10 cellular contexts compared by ENCODE assay signal in the genomic region with DNA sequence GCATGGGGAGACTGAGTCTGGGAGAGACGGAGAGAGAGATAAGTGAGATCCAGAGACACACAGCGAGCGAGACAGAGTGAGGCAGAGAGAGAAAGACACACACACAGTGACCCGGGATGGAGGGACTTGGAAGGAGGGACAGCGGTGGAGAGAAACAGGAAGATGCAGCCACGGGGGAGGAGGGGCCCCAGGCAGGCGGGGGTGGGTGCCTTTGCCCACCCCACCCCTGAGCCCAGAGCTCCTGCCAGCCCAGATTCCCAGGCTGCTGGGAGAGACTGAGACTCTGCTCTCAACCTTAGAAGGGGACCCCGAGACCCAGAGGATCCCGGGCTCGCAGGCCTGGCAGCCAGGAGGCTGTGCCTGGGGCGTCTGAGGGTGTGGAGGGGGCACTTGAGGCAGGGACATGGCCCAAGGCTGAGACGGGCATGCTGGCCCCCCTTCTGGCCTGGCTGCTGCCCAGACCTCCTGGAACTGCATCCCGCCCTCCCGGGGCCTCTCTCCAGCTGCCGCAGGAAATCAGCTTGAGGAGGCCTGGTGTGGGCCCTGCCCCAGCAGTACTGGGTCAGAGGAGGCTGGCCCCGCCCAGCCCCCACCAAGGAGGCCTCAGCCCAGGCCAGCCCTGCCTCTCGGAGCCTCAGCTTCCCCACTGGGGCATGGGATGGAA. TPM values are rescaled to one million over a fixed set of nuclear protein-coding genes. Genes with fewer than 3 reads are reported as not detected.
A peak's percentile ranks its signal among the peaks of the same experiment; 100 is the strongest.
DNase-seq lines count a peak whose midpoint lies in the region; ATAC-seq and TF ChIP-seq lines count a peak whose summit lies in the region.
"Had no signal": no experiment of that assay in that cellular context is flagged by ENCODE, and none has a peak within 500 bp of the region (broad histone marks: within the 10 kb centered on the region; RNA-seq: fewer than 3 reads in every experiment).

No MANE protein-coding gene starts in this region.

- peaks cover 24% of the 10 kb centered on the region for H3K4me1 Mint-ChIP-seq in type B pancreatic cell (ENCODE audit: unreplicated experiment)
- H3K4me1 Mint-ChIP-seq in activated CD8-positive, alpha-beta memory T cell treated with anti-CD3 and anti-CD28 coated beads, Interleukin-2, amount 10 ng/mL, durations not matched to agents 7 days and 5 days: peaks cover 9% of the 10 kb centered on the region

- no peaks in the 10 kb centered on the region for H3K9me3 Mint-ChIP-seq in type B pancreatic cell
- H3K9me3 Mint-ChIP-seq in activated CD8-positive, alpha-beta memory T cell treated with anti-CD3 and anti-CD28 coated beads, Interleukin-2, amount 10 ng/mL, durations not matched to agents 7 days and 5 days (ENCODE audit: low read depth): no peaks in the 10 kb centered on the region
- H3K9me3 Mint-ChIP-seq: activated CD4-positive, alpha-beta T cell treated with anti-CD3 and anti-CD28 coated beads, Interleukin-2, amount 10 ng/mL, durations not matched to agents 7 days and 5 days had no signal

- DNase-seq in NCI-H2171 treated with DMSO at 0.1 percent for 48 hours (lab: John Stamatoyannopoulos, UW) (peak; percentile 6), NCI-H2171 (lab: John Stamatoyannopoulos, UW) (no peak), epidermal melanocyte (ENCODE audit: insufficient read length, low spot score) (peak; percentile 82), midbrain (lab: John Stamatoyannopoulos, UW) (peak; percentile 15), type B pancreatic cell (ENCODE audit: extremely low spot score, unreplicated experiment) (no peak), NCI-H2029 (lab: John Stamatoyannopoulos, UW) (no peak), DMS79 (lab: John Stamatoyannopoulos, UW) (no peak)
- no peak for DNase-seq in activated CD8-positive, alpha-beta memory T cell treated with anti-CD3 and anti-CD28 coated beads, Interleukin-2, amount 10 ng/mL, durations not matched to agents 7 days and 5 days
- DNase-seq: activated CD4-positive, alpha-beta T cell treated with anti-CD3 and anti-CD28 coated beads, Interleukin-2, amount 10 ng/mL, durations not matched to agents 7 days and 5 days had no signal

- no peak for TF ChIP-seq CTCF in type B pancreatic cell (conservative IDR thresholded peaks at IDR 0.05)

- CTCF ChIA-PET in activated CD8-positive, alpha-beta memory T cell treated with anti-CD3 and anti-CD28 coated beads, Interleukin-2, amount 10 ng/mL, durations not matched to agents 7 days and 5 days (lab: Charles Lee): no interaction called here

- H3K4me3 Mint-ChIP-seq in type B pancreatic cell: peak overlapping the region; percentile 7
- H3K4me3 Mint-ChIP-seq in activated CD8-positive, alpha-beta memory T cell treated with anti-CD3 and anti-CD28 coated beads, Interleukin-2, amount 10 ng/mL, durations not matched to agents 7 days and 5 days: no peak overlapping the region
- H3K4me3 Mint-ChIP-seq: activated CD4-positive, alpha-beta T cell treated with anti-CD3 and anti-CD28 coated beads, Interleukin-2, amount 10 ng/mL, durations not matched to agents 7 days and 5 days had no signal

- H3K27me3 Mint-ChIP-seq in type B pancreatic cell: no peaks in the 10 kb centered on the region
- H3K27me3 Mint-ChIP-seq in activated CD8-positive, alpha-beta memory T cell treated with anti-CD3 and anti-CD28 coated beads, Interleukin-2, amount 10 ng/mL, durations not matched to agents 7 days and 5 days: no peaks in the 10 kb centered on the region
- H3K27me3 Mint-ChIP-seq: activated CD4-positive, alpha-beta T cell treated with anti-CD3 and anti-CD28 coated beads, Interleukin-2, amount 10 ng/mL, durations not matched to agents 7 days and 5 days had no signal

- H3K36me3 Mint-ChIP-seq in type B pancreatic cell: peaks cover 5% of the 10 kb centered on the region
- no peaks in the 10 kb centered on the region for H3K36me3 Mint-ChIP-seq in activated CD8-positive, alpha-beta memory T cell treated with anti-CD3 and anti-CD28 coated beads, Interleukin-2, amount 10 ng/mL, durations not matched to agents 7 days and 5 days

- peak overlapping the region; percentile 37 for H3K27ac Mint-ChIP-seq in type B pancreatic cell
- no peak overlapping the region for H3K27ac Mint-ChIP-seq in activated CD8-positive, alpha-beta memory T cell treated with anti-CD3 and anti-CD28 coated beads, Interleukin-2, amount 10 ng/mL, durations not matched to agents 7 days and 5 days

- ATAC-seq in activated CD8-positive, alpha-beta memory T cell treated with anti-CD3 and anti-CD28 coated beads, Interleukin-2, amount 10 ng/mL, durations not matched to agents 7 days and 5 days: no peak

RNA-seq across cellular contexts. Expression of a gene that starts 18.1 kb away (rescaled TPM):
- total RNA-seq in type B pancreatic cell (ENCODE audit: low replicate concordance): not detected in 2 replicates
- not detected for total RNA-seq in activated CD8-positive, alpha-beta memory T cell treated with anti-CD3 and anti-CD28 coated beads, Interleukin-2, amount 10 ng/mL, durations not matched to agents 7 days and 5 days
- total RNA-seq: activated CD4-positive, alpha-beta T cell treated with anti-CD3 and anti-CD28 coated beads, Interleukin-2, amount 10 ng/mL, durations not matched to agents 7 days and 5 days; kidney epithelial cell had no signal

RNA-seq across cellular contexts. Expression of a gene that starts 32.6 kb away (rescaled TPM):
- not detected in 2 replicates for total RNA-seq in type B pancreatic cell (ENCODE audit: low replicate concordance)
- total RNA-seq in activated CD8-positive, alpha-beta memory T cell treated with anti-CD3 and anti-CD28 coated beads, Interleukin-2, amount 10 ng/mL, durations not matched to agents 7 days and 5 days: not detected
- total RNA-seq: activated CD4-positive, alpha-beta T cell treated with anti-CD3 and anti-CD28 coated beads, Interleukin-2, amount 10 ng/mL, durations not matched to agents 7 days and 5 days; kidney epithelial cell had no signal

RNA-seq across cellular contexts. Expression of a gene that starts 45.4 kb away (rescaled TPM):
- 56.9 and 71.0 TPM in 2 replicates for total RNA-seq in type B pancreatic cell (ENCODE audit: low replicate concordance)
- total RNA-seq in activated CD8-positive, alpha-beta memory T cell treated with anti-CD3 and anti-CD28 coated beads, Interleukin-2, amount 10 ng/mL, durations not matched to agents 7 days and 5 days: 1 to 10 TPM; 1.1 to 3.0 TPM

Comparison
In these comparisons a context has a peak if more than half of its experiments do, and no peak if none do; other contexts are left out.
1. DNase-seq: peak in NCI-H2171 treated with DMSO at 0.1 percent for 48 hours (single experiment), epidermal melanocyte (single experiment) and midbrain (single experiment); none in NCI-H2171 (single experiment), type B pancreatic cell (single experiment), NCI-H2029 (single experiment), DMS79 (single experiment) and activated CD8-positive, alpha-beta memory T cell treated with anti-CD3 and anti-CD28 coated beads, Interleukin-2, amount 10 ng/mL, durations not matched to agents 7 days and 5 days (single experiment).
2. RNA of a gene that starts 45.4 kb away (total RNA-seq): 56.9 to 71.0 TPM in type B pancreatic cell; 1.1 to 3.0 TPM in activated CD8-positive, alpha-beta memory T cell treated with anti-CD3 and anti-CD28 coated beads, Interleukin-2, amount 10 ng/mL, durations not matched to agents 7 days and 5 days; every median in the first group is over 10 times any median in the second.